ENCODE assay signal across 7 cellular contexts in genomic region chr17:59780548-59780947, GRCh38.
DNase-seq lines count a peak whose midpoint lies in the region; ATAC-seq and TF ChIP-seq lines count a peak whose summit lies in the region.
"Not testable (repeated sequence)": the region's sequence is repeated elsewhere in the genome, so short reads cannot be mapped to it uniquely, and the experiment has no call there.

No MANE protein-coding gene starts in this region.

- H3K9ac ChIP-seq in endodermal cell (ENCODE audit: extremely low read depth, low read length, poor library complexity, severe bottlenecking); trophoblast cell (ENCODE audit: low read length): not testable (repeated sequence)

- H3K9me3 ChIP-seq in Caco-2; RWPE2 (ENCODE audit: severe bottlenecking); endodermal cell (ENCODE audit: control insufficient read depth, low read length); trophoblast cell (ENCODE audit: insufficient read depth, low read depth, low read length): not testable (repeated sequence)

- H2BK120ac ChIP-seq in trophoblast cell (ENCODE audit: insufficient read depth, low read length, poor library complexity), result not testable (repeated sequence)

- H3K4me2 ChIP-seq in trophoblast cell (ENCODE audit: low read length), result not testable (repeated sequence)

- not testable (repeated sequence) for H3K79me1 ChIP-seq in trophoblast cell (ENCODE audit: low read length)

- peaks cover 55% of the 10 kb centered on the region for H3K4me1 ChIP-seq in Caco-2
- peaks cover 35% of the 10 kb centered on the region for H3K4me1 ChIP-seq in RWPE2 (ENCODE audit: insufficient read depth, poor library complexity, severe bottlenecking)
- not testable (repeated sequence) for H3K4me1 ChIP-seq in endodermal cell (ENCODE audit: control insufficient read depth, insufficient read depth, low read length); trophoblast cell (ENCODE audit: control insufficient read depth in 1 of 2, insufficient read depth in 2 of 2, low read length in 2 of 2)

- not testable (repeated sequence) for H3K4ac ChIP-seq in trophoblast cell (ENCODE audit: low read depth, low read length)

- H3K27me3 Mint-ChIP-seq in Caco-2 (ENCODE audit: insufficient read depth, unreplicated experiment); activated CD4-positive, alpha-beta T cell treated with anti-CD3 and anti-CD28 coated beads for 36 hours; activated T-helper 1 cell treated with anti-CD3 and anti-CD28 coated beads, Interleukin-12 subunit alpha, Interleukin-12 subunit beta, Interleukin-2, Interleukin-4 antibody, amounts not matched to agents 30 ng/mL and 10 ng/mL and 1 ng/mL, durations not matched to agents 14 hours and 24 hours and 36 hours (ENCODE audit: insufficient read depth); activated naive CD8-positive, alpha-beta T cell treated with anti-CD3 and anti-CD28 coated beads, Interleukin-2, amount 50 U/mL, for 24 hours; endodermal cell (ENCODE audit: insufficient read depth): not testable (repeated sequence)

- H3K27me3 ChIP-seq in Caco-2 (replicated peaks; ENCODE audit: control insufficient read depth, insufficient read depth, low read length); RWPE2 (ENCODE audit: insufficient read depth, poor library complexity, severe bottlenecking); endodermal cell (ENCODE audit: control insufficient read depth, insufficient read depth, low read length, poor library complexity, severe bottlenecking); trophoblast cell (ENCODE audit: insufficient read depth, low read length): not testable (repeated sequence)

- not testable (repeated sequence) for H3K18ac ChIP-seq in trophoblast cell (ENCODE audit: low read length)

- peak overlapping the region; percentile 100 for H3K27ac ChIP-seq in RWPE2 (ENCODE audit: poor library complexity, severe bottlenecking)
- H3K27ac ChIP-seq in endodermal cell (ENCODE audit: low read depth, low read length); trophoblast cell (ENCODE audit: low read depth, low read length): not testable (repeated sequence)

- H3K23ac ChIP-seq in trophoblast cell (ENCODE audit: low read length), result not testable (repeated sequence)

- not testable (repeated sequence) for H4K8ac ChIP-seq in trophoblast cell (ENCODE audit: low read depth, low read length)

- H3K4me3 ChIP-seq in Caco-2 (ENCODE audit: low read depth, low read length); RWPE2 (ENCODE audit: severe bottlenecking); endodermal cell (ENCODE audit: low read length); trophoblast cell (ENCODE audit: low read depth, low read length): not testable (repeated sequence)

- not testable (repeated sequence) for H3K9me3 Mint-ChIP-seq in Caco-2 (ENCODE audit: unreplicated experiment); activated CD4-positive, alpha-beta T cell treated with anti-CD3 and anti-CD28 coated beads for 36 hours (ENCODE audit: low read depth); activated naive CD8-positive, alpha-beta T cell treated with anti-CD3 and anti-CD28 coated beads, Interleukin-2, amount 50 U/mL, for 24 hours; endodermal cell
- H3K9me3 Mint-ChIP-seq in activated T-helper 1 cell treated with anti-CD3 and anti-CD28 coated beads, Interleukin-12 subunit alpha, Interleukin-12 subunit beta, Interleukin-2, Interleukin-4 antibody, amounts not matched to agents 30 ng/mL and 10 ng/mL and 1 ng/mL, durations not matched to agents 14 hours and 24 hours and 36 hours, result peaks cover 16% of the 10 kb centered on the region

- not testable (repeated sequence) for H3K14ac ChIP-seq in trophoblast cell (ENCODE audit: low read length)

- H2AFZ ChIP-seq in trophoblast cell (ENCODE audit: insufficient read depth, low read length, poor library complexity), result not testable (repeated sequence)

- not testable (repeated sequence) for H4K12ac ChIP-seq in trophoblast cell (ENCODE audit: low read depth, low read length)

- not testable (repeated sequence) for BruUV-seq in Caco-2 (replicated peaks; lab: Mats Ljungman, UMichigan)

- H2BK5ac ChIP-seq in trophoblast cell (ENCODE audit: low read depth, low read length, poor library complexity), result not testable (repeated sequence)

- H3K4me3 Mint-ChIP-seq in Caco-2 (ENCODE audit: unreplicated experiment); activated CD4-positive, alpha-beta T cell treated with anti-CD3 and anti-CD28 coated beads for 36 hours; activated T-helper 1 cell treated with anti-CD3 and anti-CD28 coated beads, Interleukin-12 subunit alpha, Interleukin-12 subunit beta, Interleukin-2, Interleukin-4 antibody, amounts not matched to agents 30 ng/mL and 10 ng/mL and 1 ng/mL, durations not matched to agents 14 hours and 24 hours and 36 hours; activated naive CD8-positive, alpha-beta T cell treated with anti-CD3 and anti-CD28 coated beads, Interleukin-2, amount 50 U/mL, for 24 hours; endodermal cell: not testable (repeated sequence)

- H2AK5ac ChIP-seq in trophoblast cell (ENCODE audit: low read length), result peak overlapping the region; percentile 29

- intact Hi-C loops in Caco-2 (cut with micrococcal nuclease; ENCODE audit: unreplicated experiment); activated CD4-positive, alpha-beta T cell treated with anti-CD3 and anti-CD28 coated beads for 36 hours (cut with DNase I, micrococcal nuclease); activated T-helper 1 cell treated with anti-CD3 and anti-CD28 coated beads, Interleukin-12 subunit alpha, Interleukin-12 subunit beta, Interleukin-2, Interleukin-4 antibody, amounts not matched to agents 30 ng/mL and 10 ng/mL and 1 ng/mL, durations not matched to agents 14 hours and 24 hours and 36 hours (cut with micrococcal nuclease): not testable (repeated sequence)

- ATAC-seq in RWPE2 (ENCODE audit: low read depth); activated CD4-positive, alpha-beta T cell treated with anti-CD3 and anti-CD28 coated beads for 36 hours; activated naive CD8-positive, alpha-beta T cell treated with anti-CD3 and anti-CD28 coated beads, Interleukin-2, amount 50 U/mL, for 24 hours: not testable (repeated sequence)

- H2BK12ac ChIP-seq in trophoblast cell (ENCODE audit: low read length), result peak overlapping the region; percentile 43

- H4K91ac ChIP-seq in trophoblast cell (ENCODE audit: low read depth, low read length), result not testable (repeated sequence)

- TF ChIP-seq CTCF in Caco-2 (IDR thresholded peaks at IDR 0.05; ENCODE audit: insufficient read depth in 1 of 2, low read depth in 1 of 2, low read length in 1 of 2, severe bottlenecking in 1 of 2, unreplicated experiment in 1 of 2); RWPE2 (IDR thresholded peaks at IDR 0.05; ENCODE audit: poor library complexity, severe bottlenecking); endodermal cell (conservative IDR thresholded peaks at IDR 0.05): not testable (repeated sequence)

- not testable (repeated sequence) for H3K36me3 ChIP-seq in Caco-2 (ENCODE audit: control insufficient read depth, insufficient read depth, low read length); trophoblast cell (ENCODE audit: control insufficient read depth in 1 of 2, insufficient read depth in 2 of 2, low read length in 2 of 2)
- peaks cover 47% of the 10 kb centered on the region for H3K36me3 ChIP-seq in RWPE2 (ENCODE audit: low read depth)
- H3K36me3 ChIP-seq in endodermal cell (ENCODE audit: control insufficient read depth, insufficient read depth, low read length), result peaks cover 20% of the 10 kb centered on the region

- not testable (repeated sequence) for DNase-seq in Caco-2; RWPE2 (ENCODE audit: low spot score); activated CD4-positive, alpha-beta T cell treated with anti-CD3 and anti-CD28 coated beads for 36 hours; activated T-helper 1 cell treated with anti-CD3 and anti-CD28 coated beads, Interleukin-12 subunit alpha, Interleukin-12 subunit beta, Interleukin-2, Interleukin-4 antibody, amounts not matched to agents 30 ng/mL and 10 ng/mL and 1 ng/mL, durations not matched to agents 14 hours and 24 hours and 36 hours (ENCODE audit: low spot score); activated naive CD8-positive, alpha-beta T cell treated with anti-CD3 and anti-CD28 coated beads, Interleukin-2, amount 50 U/mL, for 24 hours; endodermal cell; trophoblast cell

- peak overlapping the region; percentile 32 for H3K27ac Mint-ChIP-seq in Caco-2 (ENCODE audit: unreplicated experiment)
- peak overlapping the region; percentile 65 for H3K27ac Mint-ChIP-seq in activated CD4-positive, alpha-beta T cell treated with anti-CD3 and anti-CD28 coated beads for 36 hours
- peak overlapping the region; percentile 87 for H3K27ac Mint-ChIP-seq in activated T-helper 1 cell treated with anti-CD3 and anti-CD28 coated beads, Interleukin-12 subunit alpha, Interleukin-12 subunit beta, Interleukin-2, Interleukin-4 antibody, amounts not matched to agents 30 ng/mL and 10 ng/mL and 1 ng/mL, durations not matched to agents 14 hours and 24 hours and 36 hours
- peak overlapping the region; percentile 90 for H3K27ac Mint-ChIP-seq in activated naive CD8-positive, alpha-beta T cell treated with anti-CD3 and anti-CD28 coated beads, Interleukin-2, amount 50 U/mL, for 24 hours
- peak overlapping the region; percentile 4 for H3K27ac Mint-ChIP-seq in endodermal cell

- not testable (repeated sequence) for H3K79me2 ChIP-seq in trophoblast cell (ENCODE audit: control insufficient read depth, insufficient read depth, low read length, poor library complexity)

- WGBS in endodermal cell (ENCODE audit: insufficient coverage in 1 of 2, insufficient read length in 1 of 2), 2 experiments, result 92 to 95% methylated on average over 4 to 6 of the region's 6 CpGs
- no CpG with 5 or more reads among the region's 6 CpGs for WGBS in trophoblast cell (ENCODE audit: extremely low coverage, insufficient coverage, insufficient read length)

- POLR2A ChIA-PET in Caco-2 (lab: Charles Lee); activated CD4-positive, alpha-beta T cell treated with anti-CD3 and anti-CD28 coated beads for 36 hours (lab: Charles Lee): not testable (repeated sequence)

- H3K36me3 Mint-ChIP-seq in Caco-2 (ENCODE audit: insufficient read depth, unreplicated experiment) (peaks cover 65% of the 10 kb centered on the region), endodermal cell (ENCODE audit: low read depth) (peaks cover 21% of the 10 kb centered on the region)
- peaks cover 66% of the 10 kb centered on the region for H3K36me3 Mint-ChIP-seq in activated CD4-positive, alpha-beta T cell treated with anti-CD3 and anti-CD28 coated beads for 36 hours (ENCODE audit: low read depth)
- H3K36me3 Mint-ChIP-seq in activated T-helper 1 cell treated with anti-CD3 and anti-CD28 coated beads, Interleukin-12 subunit alpha, Interleukin-12 subunit beta, Interleukin-2, Interleukin-4 antibody, amounts not matched to agents 30 ng/mL and 10 ng/mL and 1 ng/mL, durations not matched to agents 14 hours and 24 hours and 36 hours (ENCODE audit: low read depth), result peaks cover 39% of the 10 kb centered on the region
- peaks cover 59% of the 10 kb centered on the region for H3K36me3 Mint-ChIP-seq in activated naive CD8-positive, alpha-beta T cell treated with anti-CD3 and anti-CD28 coated beads, Interleukin-2, amount 50 U/mL, for 24 hours (ENCODE audit: low read depth)

- CTCF ChIA-PET in Caco-2 (lab: Charles Lee), result interaction anchor here (0.6 kb wide), 1 partner anchor 19 kb away, joined by 5 read pairs; no protein-coding TSS in a partner anchor
- CTCF ChIA-PET in activated CD4-positive, alpha-beta T cell treated with anti-CD3 and anti-CD28 coated beads for 36 hours (lab: Charles Lee), result interaction anchor here (1.1 to 8.5 kb wide), 4 partner anchors 10 to 58 kb away, joined by 3 to 110 read pairs (median 8); no protein-coding TSS in a partner anchor

- H3K4me1 Mint-ChIP-seq in Caco-2 (ENCODE audit: low read depth, unreplicated experiment) (peaks cover 37% of the 10 kb centered on the region), endodermal cell (peaks cover 18% of the 10 kb centered on the region)
- H3K4me1 Mint-ChIP-seq in activated CD4-positive, alpha-beta T cell treated with anti-CD3 and anti-CD28 coated beads for 36 hours, result peaks cover 64% of the 10 kb centered on the region
- peaks cover 57% of the 10 kb centered on the region for H3K4me1 Mint-ChIP-seq in activated T-helper 1 cell treated with anti-CD3 and anti-CD28 coated beads, Interleukin-12 subunit alpha, Interleukin-12 subunit beta, Interleukin-2, Interleukin-4 antibody, amounts not matched to agents 30 ng/mL and 10 ng/mL and 1 ng/mL, durations not matched to agents 14 hours and 24 hours and 36 hours (ENCODE audit: low read depth)
- peaks cover 76% of the 10 kb centered on the region for H3K4me1 Mint-ChIP-seq in activated naive CD8-positive, alpha-beta T cell treated with anti-CD3 and anti-CD28 coated beads, Interleukin-2, amount 50 U/mL, for 24 hours

Comparison
In these comparisons a context has a peak if more than half of its experiments do, and no peak if none do; other contexts are left out.
1. H3K27ac Mint-ChIP-seq: peak in every context shown above with its lines; median percentile 90 in activated naive CD8-positive, alpha-beta T cell treated with anti-CD3 and anti-CD28 coated beads, Interleukin-2, amount 50 U/mL, for 24 hours; 87 in activated T-helper 1 cell treated with anti-CD3 and anti-CD28 coated beads, Interleukin-12 subunit alpha, Interleukin-12 subunit beta, Interleukin-2, Interleukin-4 antibody, amounts not matched to agents 30 ng/mL and 10 ng/mL and 1 ng/mL, durations not matched to agents 14 hours and 24 hours and 36 hours; 65 in activated CD4-positive, alpha-beta T cell treated with anti-CD3 and anti-CD28 coated beads for 36 hours; 32 in Caco-2; 4 in endodermal cell.